15 cellular contexts compared by ENCODE assay signal in the genomic region with DNA sequence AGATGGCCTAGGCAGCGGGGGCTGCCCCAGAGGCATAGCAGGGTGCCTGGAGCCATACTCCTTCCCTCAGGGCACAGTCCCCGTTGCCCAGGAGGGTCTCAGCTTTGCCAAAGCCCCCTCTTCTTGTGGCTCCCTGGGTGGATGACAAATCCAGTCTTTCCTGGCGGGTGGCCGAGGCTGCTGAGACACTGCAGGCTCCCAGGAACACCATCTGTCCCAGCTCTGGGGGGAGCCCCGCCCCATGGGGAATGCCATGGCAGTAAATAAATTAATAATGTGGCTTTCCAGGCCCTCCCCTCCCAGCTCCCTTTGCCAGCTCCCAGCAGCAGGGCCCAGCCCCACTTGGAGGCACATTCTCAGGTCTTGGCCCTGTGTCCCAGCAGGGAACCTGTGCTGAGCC. TPM values are rescaled to one million over a fixed set of nuclear protein-coding genes. Genes with fewer than 3 reads are reported as not detected.
A peak's percentile ranks its signal among the peaks of the same experiment; 100 is the strongest.
DNase-seq lines count a peak whose midpoint lies in the region; ATAC-seq and TF ChIP-seq lines count a peak whose summit lies in the region.
"Had no signal": no experiment of that assay in that cellular context is flagged by ENCODE, and none has a peak within 500 bp of the region (broad histone marks: within the 10 kb centered on the region; RNA-seq: fewer than 3 reads in every experiment).

No MANE protein-coding gene starts in this region.

- peaks cover 24% of the 10 kb centered on the region for H3K4me1 Mint-ChIP-seq in glutamatergic neuron (ENCODE audit: low read depth, unreplicated experiment)
- H3K4me1 Mint-ChIP-seq in activated naive CD4-positive, alpha-beta T cell treated with anti-CD3 and anti-CD28 coated beads for 36 hours (ENCODE audit: low read depth): no peaks in the 10 kb centered on the region

- intact Hi-C loops in posterior cingulate gyrus (cut with DNase I): no loop called here
- intact Hi-C loops in activated naive CD4-positive, alpha-beta T cell treated with anti-CD3 and anti-CD28 coated beads for 36 hours (cut with micrococcal nuclease): no loop called here

- H3K4me3 ChIP-seq in AG10803 (ENCODE audit: low read length): no peak overlapping the region
- H3K4me3 ChIP-seq: hepatocyte, tibial nerve had no signal

- CTCF ChIA-PET in activated naive CD4-positive, alpha-beta T cell treated with anti-CD3 and anti-CD28 coated beads for 36 hours (lab: Charles Lee): no interaction called here

- peak overlapping the region; percentile 20 for H3K27ac Mint-ChIP-seq in glutamatergic neuron (ENCODE audit: unreplicated experiment)
- no peak overlapping the region for H3K27ac Mint-ChIP-seq in activated naive CD4-positive, alpha-beta T cell treated with anti-CD3 and anti-CD28 coated beads for 36 hours

- H3K9me3 Mint-ChIP-seq in glutamatergic neuron (ENCODE audit: unreplicated experiment): peaks cover 10% of the 10 kb centered on the region
- no peaks in the 10 kb centered on the region for H3K9me3 Mint-ChIP-seq in activated naive CD4-positive, alpha-beta T cell treated with anti-CD3 and anti-CD28 coated beads for 36 hours

- H3K27me3 Mint-ChIP-seq in glutamatergic neuron (ENCODE audit: unreplicated experiment): peaks cover 16% of the 10 kb centered on the region
- no peaks in the 10 kb centered on the region for H3K27me3 Mint-ChIP-seq in activated naive CD4-positive, alpha-beta T cell treated with anti-CD3 and anti-CD28 coated beads for 36 hours (ENCODE audit: low read depth)

- TF ChIP-seq CTCF in AG10803 (conservative IDR thresholded peaks at IDR 0.05; ENCODE audit: low read length) (no peak), glutamatergic neuron (IDR thresholded peaks at IDR 0.05; ENCODE audit: partially characterized antibody, unreplicated experiment) (no peak)

- H3K36me3 Mint-ChIP-seq in glutamatergic neuron (ENCODE audit: unreplicated experiment): peaks cover 3% of the 10 kb centered on the region
- no peaks in the 10 kb centered on the region for H3K36me3 Mint-ChIP-seq in activated naive CD4-positive, alpha-beta T cell treated with anti-CD3 and anti-CD28 coated beads for 36 hours (ENCODE audit: low read depth)

- ATAC-seq in HG03460 (IDR thresholded peaks at IDR 0.05; ENCODE audit: unreplicated experiment): no peak

- no peak overlapping the region for H3K4me3 Mint-ChIP-seq in glutamatergic neuron (ENCODE audit: unreplicated experiment)
- no peak overlapping the region for H3K4me3 Mint-ChIP-seq in activated naive CD4-positive, alpha-beta T cell treated with anti-CD3 and anti-CD28 coated beads for 36 hours

- peak; percentile 34 for DNase-seq in AG10803 (ENCODE audit: low read depth)
- DNase-seq in NCI-H82 treated with DMSO at 0.1 percent for 48 hours (lab: John Stamatoyannopoulos, UW; ENCODE audit: unreplicated experiment): peak; percentile 54
- peak; percentile 44 for DNase-seq in glutamatergic neuron
- peak; percentile 72 to 96 (median 80) for DNase-seq in posterior cingulate gyrus
- DNase-seq in kidney glomerular epithelial cell (lab: John Stamatoyannopoulos, UW): no peak
- DNase-seq in glomerular visceral epithelial cell (ENCODE audit: extremely low spot score): no peak
- DNase-seq in activated naive CD4-positive, alpha-beta T cell treated with anti-CD3 and anti-CD28 coated beads for 36 hours: no peak
- DNase-seq: amniotic stem cell; effector CD4-positive, alpha-beta T cell; H7; NCI-H510A treated with DMSO at 0.1 percent for 48 hours; retina had no signal

RNA-seq across cellular contexts. Expression of a gene that starts 45.0 kb away (rescaled TPM):
- 16.9 TPM for total RNA-seq in glutamatergic neuron (ENCODE audit: unreplicated experiment)
- 1 to 10 TPM in 1 of 2 experiments, under 1 TPM in 1; 0.69 to 1.1 TPM for total RNA-seq in activated naive CD4-positive, alpha-beta T cell treated with anti-CD3 and anti-CD28 coated beads for 36 hours

Comparison
In these comparisons a context has a peak if more than half of its experiments do, and no peak if none do; other contexts are left out.
1. DNase-seq: peak in AG10803 (single experiment), NCI-H82 treated with DMSO at 0.1 percent for 48 hours (single experiment), glutamatergic neuron (single experiment) and posterior cingulate gyrus (10 of 10); none in kidney glomerular epithelial cell (single experiment), glomerular visceral epithelial cell (single experiment) and activated naive CD4-positive, alpha-beta T cell treated with anti-CD3 and anti-CD28 coated beads for 36 hours (single experiment).